ENCODE assay signal across 16 cellular contexts in the genomic region with DNA sequence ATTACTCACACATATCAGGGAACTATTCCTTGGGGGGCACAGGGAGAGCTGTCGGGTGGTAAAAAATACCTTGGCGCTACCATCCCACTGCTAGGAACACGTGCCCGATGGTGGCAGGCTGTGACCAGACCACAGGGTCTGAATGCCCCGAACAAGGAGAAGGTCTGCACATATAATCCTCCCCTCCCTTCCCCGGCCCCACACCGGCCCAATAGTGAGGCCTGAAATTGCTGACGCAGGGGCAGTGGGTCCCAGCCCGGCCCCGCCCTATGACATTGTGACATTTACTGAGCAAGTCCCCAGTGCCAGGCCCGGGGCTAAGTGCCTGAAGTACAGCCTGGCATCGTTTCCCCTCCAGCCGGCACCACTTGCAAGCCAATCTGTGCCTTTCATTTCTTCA.
"Had no signal": no experiment of that assay in that cellular context is flagged by ENCODE, and none has a peak within 500 bp of the region (broad histone marks: within the 10 kb centered on the region; RNA-seq: fewer than 3 reads in every experiment).

No MANE protein-coding gene starts in this region.

- FAIRE-seq: pancreas had no signal

- H3K9ac ChIP-seq: neural progenitor cell had no signal

- H3K36me3 Mint-ChIP-seq: activated naive CD8-positive, alpha-beta T cell treated with anti-CD3 and anti-CD28 coated beads, Interleukin-2, amount 10 ng/mL, durations not matched to agents 7 days and 5 days; naive B cell; stimulated activated memory B cell treated with anti-CD40 and anti-IgM and Interleukin-4, amounts not matched to agents 10 μg/mL and 1 μg/mL and 100 μg/mL, for 72 hours had no signal

- ATAC-seq: activated T-cell treated with anti-CD3 and anti-CD28 coated beads, Interleukin-2, amount 50 U/mL, for 72 hours; pancreas; stimulated activated memory B cell treated with anti-CD40 and anti-IgM and Interleukin-4, amounts not matched to agents 10 μg/mL and 1 μg/mL and 100 μg/mL, for 72 hours; T-helper 17 cell had no signal

- H3K36me3 ChIP-seq: neural progenitor cell, pancreas had no signal

- H3K4me1 ChIP-seq: pancreas had no signal

- DNase-seq: activated CD4-positive, alpha-beta T cell treated with anti-CD3 and anti-CD28 coated beads, Interleukin-2, amount 10 ng/mL, durations not matched to agents 7 days and 5 days; activated CD4-positive, CD25-positive, alpha-beta regulatory T cell; activated CD8-positive, alpha-beta memory T cell treated with anti-CD3 and anti-CD28 coated beads, Interleukin-2, amount 50 U/mL, for 48 hours; activated naive CD8-positive, alpha-beta T cell treated with anti-CD3 and anti-CD28 coated beads, Interleukin-2, amount 10 ng/mL, durations not matched to agents 7 days and 5 days; activated T-cell treated with anti-CD3 and anti-CD28 coated beads, Interleukin-2, amount 50 U/mL, for 72 hours; dorsolateral prefrontal cortex; erythroblast; glutamatergic neuron; naive B cell; pancreas; SJCRH30; stimulated activated CD4-positive, alpha-beta T cell treated with anti-CD3 and anti-CD28 coated beads, Interleukin-2, amount 100 ng/mL, for 48 hours; T-helper 17 cell had no signal

- H3K9me3 Mint-ChIP-seq: activated CD4-positive, alpha-beta T cell treated with anti-CD3 and anti-CD28 coated beads, Interleukin-2, amount 10 ng/mL, durations not matched to agents 7 days and 5 days; activated naive CD8-positive, alpha-beta T cell treated with anti-CD3 and anti-CD28 coated beads, Interleukin-2, amount 10 ng/mL, durations not matched to agents 7 days and 5 days; activated T-cell treated with anti-CD3 and anti-CD28 coated beads, Interleukin-2, amount 50 U/mL, for 72 hours; naive B cell; stimulated activated memory B cell treated with anti-CD40 and anti-IgM and Interleukin-4, amounts not matched to agents 10 μg/mL and 1 μg/mL and 100 μg/mL, for 72 hours; type B pancreatic cell had no signal

- H3K9me3 ChIP-seq: pancreas, SJCRH30 had no signal

- H3K27ac Mint-ChIP-seq: activated CD4-positive, alpha-beta T cell treated with anti-CD3 and anti-CD28 coated beads, Interleukin-2, amount 10 ng/mL, durations not matched to agents 7 days and 5 days; activated naive CD8-positive, alpha-beta T cell treated with anti-CD3 and anti-CD28 coated beads, Interleukin-2, amount 10 ng/mL, durations not matched to agents 7 days and 5 days; activated T-cell treated with anti-CD3 and anti-CD28 coated beads, Interleukin-2, amount 50 U/mL, for 72 hours; naive B cell; neural progenitor cell; stimulated activated memory B cell treated with anti-CD40 and anti-IgM and Interleukin-4, amounts not matched to agents 10 μg/mL and 1 μg/mL and 100 μg/mL, for 72 hours; T-helper 17 cell; type B pancreatic cell had no signal

- H2AFZ ChIP-seq: neural progenitor cell had no signal

- H3K4me2 ChIP-seq: neural progenitor cell had no signal

- H3K27me3 ChIP-seq: dorsolateral prefrontal cortex, neural progenitor cell, pancreas, SJCRH30 had no signal

- H3K27ac ChIP-seq: neural progenitor cell, pancreas, SJCRH30 had no signal

- H3K4me3 Mint-ChIP-seq: activated CD4-positive, alpha-beta T cell treated with anti-CD3 and anti-CD28 coated beads, Interleukin-2, amount 10 ng/mL, durations not matched to agents 7 days and 5 days; activated naive CD8-positive, alpha-beta T cell treated with anti-CD3 and anti-CD28 coated beads, Interleukin-2, amount 10 ng/mL, durations not matched to agents 7 days and 5 days; activated T-cell treated with anti-CD3 and anti-CD28 coated beads, Interleukin-2, amount 50 U/mL, for 72 hours; naive B cell; neural progenitor cell; stimulated activated memory B cell treated with anti-CD40 and anti-IgM and Interleukin-4, amounts not matched to agents 10 μg/mL and 1 μg/mL and 100 μg/mL, for 72 hours; T-helper 17 cell; type B pancreatic cell had no signal

- H3K4me1 Mint-ChIP-seq: activated CD4-positive, alpha-beta T cell treated with anti-CD3 and anti-CD28 coated beads, Interleukin-2, amount 10 ng/mL, durations not matched to agents 7 days and 5 days; activated naive CD8-positive, alpha-beta T cell treated with anti-CD3 and anti-CD28 coated beads, Interleukin-2, amount 10 ng/mL, durations not matched to agents 7 days and 5 days; stimulated activated memory B cell treated with anti-CD40 and anti-IgM and Interleukin-4, amounts not matched to agents 10 μg/mL and 1 μg/mL and 100 μg/mL, for 72 hours had no signal

- H3K27me3 Mint-ChIP-seq: type B pancreatic cell had no signal

- H3K4me3 ChIP-seq: dorsolateral prefrontal cortex, neural progenitor cell, pancreas, SJCRH30 had no signal
